Comparison of ENCODE assay signal across 20 cellular contexts in the genomic region with DNA sequence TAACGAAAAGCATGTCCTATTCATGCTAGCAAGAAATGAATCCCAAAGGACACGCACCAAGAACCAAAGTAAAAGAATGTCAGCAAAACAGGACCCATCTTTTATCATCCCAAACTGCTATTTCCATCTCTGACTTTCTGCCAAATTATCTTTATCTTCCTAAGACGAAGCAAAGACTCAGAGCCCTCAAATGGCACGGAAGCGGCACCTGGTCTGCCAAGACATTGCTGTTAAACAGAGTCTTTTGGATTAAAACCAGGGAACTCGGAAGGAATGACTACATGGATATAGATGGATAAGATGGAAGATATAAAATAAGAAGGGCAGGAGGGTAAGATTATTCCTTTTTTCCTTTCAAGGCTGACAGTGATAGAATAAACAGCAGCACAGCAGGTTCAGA.
"Had no signal": no experiment of that assay in that cellular context is flagged by ENCODE, and none has a peak within 500 bp of the region (broad histone marks: within the 10 kb centered on the region; RNA-seq: fewer than 3 reads in every experiment).

No MANE protein-coding gene starts in this region.

- ATAC-seq: foreskin keratinocyte; naive thymus-derived CD4-positive, alpha-beta T cell; pancreas; sciatic nerve had no signal

- H3K27me3 ChIP-seq: foreskin keratinocyte, hepatocyte, pancreas, suprapubic skin, thyroid gland had no signal

- H3K4me1 ChIP-seq: foreskin keratinocyte, pancreas, prostate gland, suprapubic skin had no signal

- H3K9me3 Mint-ChIP-seq: central memory CD8-positive, alpha-beta T cell; type B pancreatic cell had no signal

- FAIRE-seq: endothelial cell of umbilical vein, islet of Langerhans, pancreas, urothelium cell line had no signal

- H3K4me3 Mint-ChIP-seq: central memory CD8-positive, alpha-beta T cell; naive thymus-derived CD4-positive, alpha-beta T cell; type B pancreatic cell had no signal

- H3K27me3 Mint-ChIP-seq: type B pancreatic cell had no signal

- H3K27ac Mint-ChIP-seq: naive thymus-derived CD4-positive, alpha-beta T cell; type B pancreatic cell had no signal

- H3K36me3 ChIP-seq: pancreas, prostate gland, thyroid gland had no signal

- H3K36me3 Mint-ChIP-seq: naive thymus-derived CD4-positive, alpha-beta T cell; type B pancreatic cell had no signal

- H3K4me2 ChIP-seq: hepatocyte had no signal

- H3K79me2 ChIP-seq: hepatocyte had no signal

- H2AFZ ChIP-seq: hepatocyte had no signal

- DNase-seq: erythroblast; foreskin keratinocyte; kidney glomerular epithelial cell; mesendoderm; naive thymus-derived CD4-positive, alpha-beta T cell; occipital lobe; stimulated activated CD4-positive, alpha-beta T cell treated with anti-CD3 and anti-CD28 coated beads, Interleukin-2, amount 100 ng/mL, for 48 hours; stimulated activated naive CD4-positive, alpha-beta T cell treated with Interleukin-2 at 50 U/mL for 16 hours; thyroid gland had no signal

- H3K27ac ChIP-seq: foreskin keratinocyte, hepatocyte, pancreas, prostate gland, skin epidermis, suprapubic skin, thyroid gland had no signal

- H3K9me3 ChIP-seq: pancreas, prostate gland, suprapubic skin, thyroid gland had no signal

- H3K4me1 Mint-ChIP-seq: central memory CD8-positive, alpha-beta T cell; naive thymus-derived CD4-positive, alpha-beta T cell had no signal

- H3K4me3 ChIP-seq: hepatocyte, pancreas, prostate gland, skin epidermis, suprapubic skin, thyroid gland had no signal
